ENCODE assay signal across 1 cellular context in the genomic region with DNA sequence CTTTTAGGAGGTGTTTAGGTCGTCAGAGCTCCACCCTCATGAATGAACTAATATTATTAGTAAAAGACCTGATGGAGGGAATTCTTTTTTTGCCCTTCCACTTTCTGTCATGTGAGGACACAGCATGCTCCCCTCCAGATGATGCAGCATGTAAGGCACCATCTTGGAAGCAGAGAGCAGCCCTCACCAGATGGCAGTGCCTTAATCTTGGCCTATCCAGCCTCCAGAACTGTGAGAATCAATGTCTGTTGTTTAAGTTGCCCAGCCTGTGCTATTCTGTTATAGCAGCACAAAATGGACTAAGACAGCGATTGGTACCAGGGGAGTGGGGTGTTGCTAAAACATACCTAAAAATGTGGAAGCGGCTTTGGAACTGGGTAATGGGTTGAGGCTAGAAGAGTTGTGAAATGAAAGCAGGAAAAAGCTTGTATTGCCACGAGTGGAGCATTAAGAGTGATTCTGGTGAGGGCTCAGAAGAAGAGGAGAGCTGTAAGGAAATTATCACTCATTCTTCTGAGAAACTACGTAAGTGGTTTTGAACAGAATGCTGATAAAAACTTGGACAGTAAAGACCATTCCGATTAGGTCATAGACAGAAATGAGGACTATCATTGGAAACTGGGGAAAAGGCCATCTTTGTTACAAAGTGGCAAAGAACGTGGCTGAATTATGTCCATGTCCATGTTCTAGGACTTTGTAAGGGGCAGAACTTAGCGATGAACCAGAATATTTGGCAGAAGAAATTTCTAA.
TF ChIP-seq lines count a peak whose summit lies in the region.

No MANE protein-coding gene starts in this region.

TF ChIP-seq in SK-N-SH, 30 proteins besides CTCF, POLR2A, EP300 and RAD21 (continued from another document):
- TF ChIP-seq ELF1 (IDR thresholded peaks at IDR 0.05): no peak
